Comparison of ENCODE assay signal across 1 cellular context in genomic region chr15:100902436-100903190, GRCh38.
TF ChIP-seq lines count a peak whose summit lies in the region.

No MANE protein-coding gene starts in this region.

TF ChIP-seq in H1, 55 proteins besides CTCF, POLR2A, EP300 and RAD21 (continued from another document):
- TF ChIP-seq ATF2 (IDR thresholded peaks at IDR 0.05; ENCODE audit: low read length) (no peak), MAFK (IDR thresholded peaks at IDR 0.05; ENCODE audit: low read depth, low read length) (no peak), CBX8 (IDR thresholded peaks at IDR 0.05; ENCODE audit: borderline replicate concordance, low read depth, low read length) (no peak), RFX5 (IDR thresholded peaks at IDR 0.05; ENCODE audit: borderline replicate concordance, low read depth, low read length) (no peak)
